25 cellular contexts compared by ENCODE assay signal in the genomic region with DNA sequence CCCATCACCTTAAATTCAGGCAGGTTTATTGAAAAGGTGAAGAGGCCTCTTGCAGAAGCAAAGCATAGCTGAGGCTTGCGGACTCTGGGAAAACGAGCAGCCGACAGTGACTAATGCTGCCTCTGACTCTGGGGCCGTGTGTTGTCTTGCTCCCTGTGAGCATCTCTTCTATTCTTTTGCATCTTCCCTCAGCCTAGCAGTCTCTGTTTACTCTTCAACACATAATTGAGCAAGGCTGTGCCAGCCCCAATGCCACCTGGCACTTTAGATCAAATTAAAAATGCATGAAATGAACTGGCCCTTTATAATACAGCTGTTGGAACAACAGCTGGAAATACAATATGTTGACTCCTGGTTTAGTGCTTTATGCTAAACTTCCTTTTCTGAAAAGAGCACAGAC. TPM values are rescaled to one million over a fixed set of nuclear protein-coding genes. Genes with fewer than 3 reads are reported as not detected.
DNase-seq lines count a peak whose midpoint lies in the region; ATAC-seq, FAIRE-seq and TF ChIP-seq lines count a peak whose summit lies in the region.
"Had no signal": no experiment of that assay in that cellular context is flagged by ENCODE, and none has a peak within 500 bp of the region (broad histone marks: within the 10 kb centered on the region; RNA-seq: fewer than 3 reads in every experiment).

No MANE protein-coding gene starts in this region.

- H3K9me3 ChIP-seq in BLaER1 (no peaks in the 10 kb centered on the region), kidney (ENCODE audit: control insufficient read depth in 1 of 2, low read length in 2 of 2) (no peaks in the 10 kb centered on the region)
- H3K9me3 ChIP-seq: sigmoid colon had no signal

- no peak for TF ChIP-seq CTCF in kidney (IDR thresholded peaks at IDR 0.05; ENCODE audit: borderline replicate concordance, extremely low read depth, insufficient read depth)

- H3K4me1 ChIP-seq in BLaER1: peaks cover 9% of the 10 kb centered on the region
- H3K4me1 ChIP-seq in kidney (ENCODE audit: control insufficient read depth in 1 of 2, insufficient read depth in 1 of 2, low read depth in 1 of 2, low read length in 2 of 2): no peaks in the 10 kb centered on the region
- H3K4me1 ChIP-seq: sigmoid colon had no signal

- in situ Hi-C loops in G401 (cut with HindIII; ENCODE audit: low sequenced_read_pairs): no loop called here

- no peak overlapping the region for H3K27ac ChIP-seq in BLaER1
- no peak overlapping the region for H3K27ac ChIP-seq in kidney (ENCODE audit: low read depth in 2 of 2, low read length in 2 of 2)
- H3K27ac ChIP-seq: sigmoid colon had no signal

- H3K4me3 ChIP-seq in BLaER1 (no peak overlapping the region), kidney (ENCODE audit: low read length in 2 of 2) (no peak overlapping the region)
- H3K4me3 ChIP-seq: GM12878, sigmoid colon had no signal

- no peaks in the 10 kb centered on the region for H3K36me3 ChIP-seq in BLaER1
- H3K36me3 ChIP-seq in kidney (ENCODE audit: control insufficient read depth in 1 of 2, insufficient read depth in 2 of 2, low read length in 2 of 2): no peaks in the 10 kb centered on the region
- H3K36me3 ChIP-seq: sigmoid colon had no signal

- H3K27me3 ChIP-seq in BLaER1: no peaks in the 10 kb centered on the region
- H3K27me3 ChIP-seq: sigmoid colon had no signal

- intact Hi-C loops in left colon (cut with DNase I, micrococcal nuclease): no loop called here
- intact Hi-C loops in kidney (cut with DNase I): no loop called here

- peak; percentile 45 for ATAC-seq in left colon
- ATAC-seq: activated CD8-positive, alpha-beta memory T cell treated with anti-CD3 and anti-CD28 coated beads, Interleukin-2, amount 10 ng/mL, durations not matched to agents 7 days and 5 days; GM12878; PC-3 had no signal

- DNase-seq in NCI-H1105 (lab: John Stamatoyannopoulos, UW) (peak; percentile 85), NCI-H510A (lab: John Stamatoyannopoulos, UW) (peak; percentile 36), left colon (no peak), occipital lobe (lab: John Stamatoyannopoulos, UW) (no peak), G401 (ENCODE audit: low spot score) (no peak), kidney (no peak)
- no peak for DNase-seq in stimulated activated CD4-positive, alpha-beta T cell treated with anti-CD3 and anti-CD28 coated beads, Interleukin-4, amount 100 ng/mL, for 1 hour
- DNase-seq: activated CD4-positive, CD25-positive, alpha-beta regulatory T cell treated with anti-CD3 and anti-CD28 coated beads, Interleukin-2, amount 50 U/mL, for 72 hours; activated CD8-positive, alpha-beta memory T cell treated with anti-CD3 and anti-CD28 coated beads, Interleukin-2, amount 10 ng/mL, durations not matched to agents 7 days and 5 days; activated effector memory CD4-positive, alpha-beta T cell treated with anti-CD3 and anti-CD28 coated beads, Interleukin-2, amount 50 U/mL, for 16 hours; CD4-positive, alpha-beta memory T cell; central memory CD4-positive, alpha-beta T cell; effector memory CD4-positive, alpha-beta T cell; NCI-H446; PC-3; sigmoid colon; stimulated activated CD4-positive, alpha-beta T cell treated with anti-CD3 and anti-CD28 coated beads, Interleukin-4, amount 100 ng/mL, for 24 hours had no signal

- FAIRE-seq in kidney (lab: Jason Lieb, UNC): no peak
- FAIRE-seq: G401.6, GM12878, HTR-8/SVneo, keratinocyte had no signal

- H3K9ac ChIP-seq in BLaER1 (no peak overlapping the region), kidney (ENCODE audit: low read length in 2 of 2) (no peak overlapping the region)

- no peaks in the 10 kb centered on the region for H4K20me1 ChIP-seq in BLaER1

- H3K4me2 ChIP-seq in BLaER1: peak overlapping the region; percentile 36; the same call in 1 of the 2 replicates

RNA-seq across cellular contexts. Expression of a gene that starts 18.4 kb away (rescaled TPM):
- 10 to 100 TPM; 35.7 to 37.5 TPM for total RNA-seq in left colon
- total RNA-seq in occipital lobe: not detected
- total RNA-seq in G401 (2014; rRNA removed; shearing (Covaris generic)): not detected in 2 replicates
- total RNA-seq in kidney: not detected
- 0.34 TPM for polyA plus RNA-seq in kidney (ENCODE audit: insufficient read depth, low read depth, low replicate concordance)
- total RNA-seq: GM12878, omental fat pad, sigmoid colon, SK-MEL-5, subcutaneous adipose tissue had no signal
- polyA plus RNA-seq: GM12878, keratinocyte had no signal

Comparison
In these comparisons a context has a peak if more than half of its experiments do, and no peak if none do; other contexts are left out.
1. DNase-seq: peak in NCI-H1105 (single experiment) and NCI-H510A (single experiment); none in left colon (0 of 2), stimulated activated CD4-positive, alpha-beta T cell treated with anti-CD3 and anti-CD28 coated beads, Interleukin-4, amount 100 ng/mL, for 1 hour (single experiment), occipital lobe (single experiment), G401 (single experiment) and kidney (single experiment).
2. RNA of a gene that starts 18.4 kb away (total RNA-seq): 35.7 to 37.5 TPM in left colon; not detected in occipital lobe (single experiment), not detected in G401 and not detected in kidney (single experiment); every median in the first group is over 10 times any median in the second.